ENCODE assay signal across 1 cellular context in genomic region chr6:44257007-44257752, GRCh38.
A peak's percentile ranks its signal among the peaks of the same experiment; 100 is the strongest.
TF ChIP-seq lines count a peak whose summit lies in the region.

A gene with protein sequence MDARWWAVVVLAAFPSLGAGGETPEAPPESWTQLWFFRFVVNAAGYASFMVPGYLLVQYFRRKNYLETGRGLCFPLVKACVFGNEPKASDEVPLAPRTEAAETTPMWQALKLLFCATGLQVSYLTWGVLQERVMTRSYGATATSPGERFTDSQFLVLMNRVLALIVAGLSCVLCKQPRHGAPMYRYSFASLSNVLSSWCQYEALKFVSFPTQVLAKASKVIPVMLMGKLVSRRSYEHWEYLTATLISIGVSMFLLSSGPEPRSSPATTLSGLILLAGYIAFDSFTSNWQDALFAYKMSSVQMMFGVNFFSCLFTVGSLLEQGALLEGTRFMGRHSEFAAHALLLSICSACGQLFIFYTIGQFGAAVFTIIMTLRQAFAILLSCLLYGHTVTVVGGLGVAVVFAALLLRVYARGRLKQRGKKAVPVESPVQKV (minus strand): TSS chr6:44257528. CDS start chr6:44257410, 118 bp downstream.

TF ChIP-seq in K562, 482 proteins besides CTCF, POLR2A, EP300 and RAD21 (continued from another document and continues in another):
- TF ChIP-seq, protein P1, sequence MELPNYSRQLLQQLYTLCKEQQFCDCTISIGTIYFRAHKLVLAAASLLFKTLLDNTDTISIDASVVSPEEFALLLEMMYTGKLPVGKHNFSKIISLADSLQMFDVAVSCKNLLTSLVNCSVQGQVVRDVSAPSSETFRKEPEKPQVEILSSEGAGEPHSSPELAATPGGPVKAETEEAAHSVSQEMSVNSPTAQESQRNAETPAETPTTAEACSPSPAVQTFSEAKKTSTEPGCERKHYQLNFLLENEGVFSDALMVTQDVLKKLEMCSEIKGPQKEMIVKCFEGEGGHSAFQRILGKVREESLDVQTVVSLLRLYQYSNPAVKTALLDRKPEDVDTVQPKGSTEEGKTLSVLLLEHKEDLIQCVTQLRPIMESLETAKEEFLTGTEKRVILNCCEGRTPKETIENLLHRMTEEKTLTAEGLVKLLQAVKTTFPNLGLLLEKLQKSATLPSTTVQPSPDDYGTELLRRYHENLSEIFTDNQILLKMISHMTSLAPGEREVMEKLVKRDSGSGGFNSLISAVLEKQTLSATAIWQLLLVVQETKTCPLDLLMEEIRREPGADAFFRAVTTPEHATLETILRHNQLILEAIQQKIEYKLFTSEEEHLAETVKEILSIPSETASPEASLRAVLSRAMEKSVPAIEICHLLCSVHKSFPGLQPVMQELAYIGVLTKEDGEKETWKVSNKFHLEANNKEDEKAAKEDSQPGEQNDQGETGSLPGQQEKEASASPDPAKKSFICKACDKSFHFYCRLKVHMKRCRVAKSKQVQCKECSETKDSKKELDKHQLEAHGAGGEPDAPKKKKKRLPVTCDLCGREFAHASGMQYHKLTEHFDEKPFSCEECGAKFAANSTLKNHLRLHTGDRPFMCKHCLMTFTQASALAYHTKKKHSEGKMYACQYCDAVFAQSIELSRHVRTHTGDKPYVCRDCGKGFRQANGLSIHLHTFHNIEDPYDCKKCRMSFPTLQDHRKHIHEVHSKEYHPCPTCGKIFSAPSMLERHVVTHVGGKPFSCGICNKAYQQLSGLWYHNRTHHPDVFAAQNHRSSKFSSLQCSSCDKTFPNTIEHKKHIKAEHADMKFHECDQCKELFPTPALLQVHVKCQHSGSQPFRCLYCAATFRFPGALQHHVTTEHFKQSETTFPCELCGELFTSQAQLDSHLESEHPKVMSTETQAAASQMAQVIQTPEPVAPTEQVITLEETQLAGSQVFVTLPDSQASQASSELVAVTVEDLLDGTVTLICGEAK (IDR thresholded peaks at IDR 0.05) = peak; percentile 46
- TF ChIP-seq, protein P1 (CRISPR knock-in tag; IDR thresholded peaks at IDR 0.05) = no peak
- TF ChIP-seq CBX8 (IDR thresholded peaks at IDR 0.05; ENCODE audit: borderline replicate concordance, extremely low read depth, low read depth, low read length, poor library complexity, severe bottlenecking) = no peak
- TF ChIP-seq, protein P2, sequence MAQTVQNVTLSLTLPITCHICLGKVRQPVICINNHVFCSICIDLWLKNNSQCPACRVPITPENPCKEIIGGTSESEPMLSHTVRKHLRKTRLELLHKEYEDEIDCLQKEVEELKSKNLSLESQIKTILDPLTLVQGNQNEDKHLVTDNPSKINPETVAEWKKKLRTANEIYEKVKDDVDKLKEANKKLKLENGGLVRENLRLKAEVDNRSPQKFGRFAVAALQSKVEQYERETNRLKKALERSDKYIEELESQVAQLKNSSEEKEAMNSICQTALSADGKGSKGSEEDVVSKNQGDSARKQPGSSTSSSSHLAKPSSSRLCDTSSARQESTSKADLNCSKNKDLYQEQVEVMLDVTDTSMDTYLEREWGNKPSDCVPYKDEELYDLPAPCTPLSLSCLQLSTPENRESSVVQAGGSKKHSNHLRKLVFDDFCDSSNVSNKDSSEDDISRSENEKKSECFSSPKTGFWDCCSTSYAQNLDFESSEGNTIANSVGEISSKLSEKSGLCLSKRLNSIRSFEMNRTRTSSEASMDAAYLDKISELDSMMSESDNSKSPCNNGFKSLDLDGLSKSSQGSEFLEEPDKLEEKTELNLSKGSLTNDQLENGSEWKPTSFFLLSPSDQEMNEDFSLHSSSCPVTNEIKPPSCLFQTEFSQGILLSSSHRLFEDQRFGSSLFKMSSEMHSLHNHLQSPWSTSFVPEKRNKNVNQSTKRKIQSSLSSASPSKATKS (CRISPR knock-in tag; IDR thresholded peaks at IDR 0.05) = no peak
- TF ChIP-seq ZNF232 (CRISPR knock-in tag; IDR thresholded peaks at IDR 0.05) = peak; percentile 81; the same call in 1 of the 2 replicates
- peak; percentile 80 for TF ChIP-seq L3MBTL2 (IDR thresholded peaks at IDR 0.05)
- no peak for TF ChIP-seq YBX1 (IDR thresholded peaks at IDR 0.05)
- peak; percentile 96 to 98 for TF ChIP-seq MNT (conservative IDR thresholded peaks at IDR 0.05)
- TF ChIP-seq ZNF79 (CRISPR knock-in tag; IDR thresholded peaks at IDR 0.05; ENCODE audit: low read depth) = no peak
- peak; percentile 66 for TF ChIP-seq SPI1 (IDR thresholded peaks at IDR 0.05; ENCODE audit: borderline replicate concordance, low read depth, low read length)
- peak; percentile 96 for TF ChIP-seq POLR2G (IDR thresholded peaks at IDR 0.05; ENCODE audit: low read depth, low read length)
- TF ChIP-seq ZNF551 (CRISPR knock-in tag; IDR thresholded peaks at IDR 0.05) = no peak
- no peak for TF ChIP-seq KHSRP (IDR thresholded peaks at IDR 0.05)
- no peak for TF ChIP-seq ZNF12 (CRISPR knock-in tag; IDR thresholded peaks at IDR 0.05)
- peak; percentile 74; the same call in 1 of the 2 replicates for TF ChIP-seq ZBTB9 (CRISPR knock-in tag; IDR thresholded peaks at IDR 0.05)
- TF ChIP-seq NCOA2 (IDR thresholded peaks at IDR 0.05; ENCODE audit: partially characterized antibody in 2 of 2) = no peak
- no peak for TF ChIP-seq ZNF165 (CRISPR knock-in tag; IDR thresholded peaks at IDR 0.05; ENCODE audit: borderline replicate concordance)
- TF ChIP-seq ZMIZ1 (IDR thresholded peaks at IDR 0.05; ENCODE audit: low read depth in 2 of 2, low read length in 2 of 2) = peak in 1 of 2 experiments; percentile 80; a peak in 2 of 4 replicates
- TF ChIP-seq RAD51 (IDR thresholded peaks at IDR 0.05; ENCODE audit: borderline replicate concordance, low read depth) = peak; percentile 99
- TF ChIP-seq RUNX1 (IDR thresholded peaks at IDR 0.05; ENCODE audit: low read depth) = no peak
- TF ChIP-seq, protein P3, sequence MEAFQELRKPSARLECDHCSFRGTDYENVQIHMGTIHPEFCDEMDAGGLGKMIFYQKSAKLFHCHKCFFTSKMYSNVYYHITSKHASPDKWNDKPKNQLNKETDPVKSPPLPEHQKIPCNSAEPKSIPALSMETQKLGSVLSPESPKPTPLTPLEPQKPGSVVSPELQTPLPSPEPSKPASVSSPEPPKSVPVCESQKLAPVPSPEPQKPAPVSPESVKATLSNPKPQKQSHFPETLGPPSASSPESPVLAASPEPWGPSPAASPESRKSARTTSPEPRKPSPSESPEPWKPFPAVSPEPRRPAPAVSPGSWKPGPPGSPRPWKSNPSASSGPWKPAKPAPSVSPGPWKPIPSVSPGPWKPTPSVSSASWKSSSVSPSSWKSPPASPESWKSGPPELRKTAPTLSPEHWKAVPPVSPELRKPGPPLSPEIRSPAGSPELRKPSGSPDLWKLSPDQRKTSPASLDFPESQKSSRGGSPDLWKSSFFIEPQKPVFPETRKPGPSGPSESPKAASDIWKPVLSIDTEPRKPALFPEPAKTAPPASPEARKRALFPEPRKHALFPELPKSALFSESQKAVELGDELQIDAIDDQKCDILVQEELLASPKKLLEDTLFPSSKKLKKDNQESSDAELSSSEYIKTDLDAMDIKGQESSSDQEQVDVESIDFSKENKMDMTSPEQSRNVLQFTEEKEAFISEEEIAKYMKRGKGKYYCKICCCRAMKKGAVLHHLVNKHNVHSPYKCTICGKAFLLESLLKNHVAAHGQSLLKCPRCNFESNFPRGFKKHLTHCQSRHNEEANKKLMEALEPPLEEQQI (IDR thresholded peaks at IDR 0.05) = no peak
- TF ChIP-seq PTTG1 (tag; IDR thresholded peaks at IDR 0.05; ENCODE audit: low read depth) = no peak
- no peak for TF ChIP-seq SNRNP70 (optimal IDR thresholded peaks at IDR 0.05; ENCODE audit: low read depth, low read length)
- TF ChIP-seq TRIM25 (IDR thresholded peaks at IDR 0.05; ENCODE audit: borderline replicate concordance) = no peak
- no peak for TF ChIP-seq HINFP (tag; conservative IDR thresholded peaks at IDR 0.05; ENCODE audit: low read depth)
- peak; percentile 73; the same call in 1 of the 2 replicates for TF ChIP-seq CBFB (CRISPR knock-in tag; IDR thresholded peaks at IDR 0.05)
- TF ChIP-seq ZNF668 (CRISPR knock-in tag; IDR thresholded peaks at IDR 0.05) = no peak
